17 cellular contexts compared by ENCODE assay signal in the genomic region with DNA sequence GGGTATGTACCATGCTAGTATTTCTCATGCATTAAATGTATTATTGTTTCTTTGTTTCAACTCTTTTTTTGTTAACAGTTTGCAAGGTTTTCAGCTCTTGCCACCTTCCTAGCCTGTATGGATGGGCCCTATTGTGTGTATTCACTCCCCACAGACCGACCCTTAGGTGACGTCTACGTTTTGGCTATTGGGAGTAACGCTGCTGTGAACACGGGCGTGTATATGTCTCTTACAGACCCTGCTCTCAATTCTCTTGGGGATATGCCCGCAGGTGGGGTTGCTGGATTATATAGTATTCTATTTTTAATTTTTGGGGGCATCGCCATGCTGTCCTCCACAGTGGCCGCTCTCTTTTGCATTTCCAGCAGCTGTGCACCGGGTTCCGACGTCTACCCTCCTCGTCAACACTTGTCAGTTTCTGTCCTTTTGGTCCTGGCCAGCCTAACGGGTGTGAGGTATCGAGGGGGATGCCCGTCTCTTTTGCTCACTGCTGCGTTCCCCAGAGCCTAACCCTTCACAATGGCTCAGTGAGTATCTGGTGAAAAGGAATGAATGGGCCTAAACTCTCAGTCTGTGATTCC.
A peak's percentile ranks its signal among the peaks of the same experiment; 100 is the strongest.
DNase-seq lines count a peak whose midpoint lies in the region; ATAC-seq and TF ChIP-seq lines count a peak whose summit lies in the region.
"Had no signal": no experiment of that assay in that cellular context is flagged by ENCODE, and none has a peak within 500 bp of the region (broad histone marks: within the 10 kb centered on the region; RNA-seq: fewer than 3 reads in every experiment).

No MANE protein-coding gene starts in this region.

- H2AFZ ChIP-seq in OCI-LY1 (ENCODE audit: low read length) = no peak overlapping the region
- H2AFZ ChIP-seq: GM23248 had no signal

- TF ChIP-seq CTCF in OCI-LY1 (IDR thresholded peaks at IDR 0.05; ENCODE audit: low read length) = no peak
- TF ChIP-seq CTCF in progenitor cell of endocrine pancreas (IDR thresholded peaks at IDR 0.05; ENCODE audit: unreplicated experiment) = no peak

- no peaks in the 10 kb centered on the region for H3K9me3 ChIP-seq in OCI-LY1 (ENCODE audit: low read length)
- H3K9me3 ChIP-seq: Caco-2 had no signal

- peaks cover 39% of the 10 kb centered on the region for H3K36me3 ChIP-seq in OCI-LY1 (ENCODE audit: insufficient read depth, low read length)

- no peak overlapping the region for H3K4me3 ChIP-seq in OCI-LY1 (ENCODE audit: low read depth, low read length, poor library complexity, severe bottlenecking)
- H3K4me3 ChIP-seq: GM23248 had no signal

- H3K79me2 ChIP-seq in OCI-LY1 (ENCODE audit: insufficient read depth, low read length) = no peaks in the 10 kb centered on the region

- H3K27me3 ChIP-seq in OCI-LY1 (ENCODE audit: insufficient read depth, low read length) = no peaks in the 10 kb centered on the region

- H4K20me1 ChIP-seq in OCI-LY1 (ENCODE audit: insufficient read depth, low read length) = no peaks in the 10 kb centered on the region

- H3K4me1 Mint-ChIP-seq in memory B cell = peaks cover 5% of the 10 kb centered on the region
- peaks cover 16 to 29% of the 10 kb centered on the region in 2 donors for H3K4me1 Mint-ChIP-seq in stimulated activated naive B cell treated with anti-CD40 and anti-IgM and Interleukin-4, amounts not matched to agents 10 μg/mL and 1 μg/mL and 100 μg/mL, for 72 hours
- H3K4me1 Mint-ChIP-seq in progenitor cell of endocrine pancreas (ENCODE audit: low read depth) = peaks cover 6% of the 10 kb centered on the region
- H3K4me1 Mint-ChIP-seq: CD14-positive monocyte had no signal

- no peak overlapping the region for H3K4me3 Mint-ChIP-seq in memory B cell
- no peak overlapping the region for H3K4me3 Mint-ChIP-seq in stimulated activated naive B cell treated with anti-CD40 and anti-IgM and Interleukin-4, amounts not matched to agents 10 μg/mL and 1 μg/mL and 100 μg/mL, for 72 hours
- no peak overlapping the region for H3K4me3 Mint-ChIP-seq in progenitor cell of endocrine pancreas (ENCODE audit: low read depth)
- H3K4me3 Mint-ChIP-seq: CD14-positive monocyte; CD8-positive, alpha-beta memory T cell had no signal

- no peaks in the 10 kb centered on the region for H3K9me2 ChIP-seq in OCI-LY1 (ENCODE audit: low read depth, low read length)

- no peaks in the 10 kb centered on the region for H3K27me3 Mint-ChIP-seq in memory B cell
- H3K27me3 Mint-ChIP-seq in stimulated activated naive B cell treated with anti-CD40 and anti-IgM and Interleukin-4, amounts not matched to agents 10 μg/mL and 1 μg/mL and 100 μg/mL, for 72 hours = no peaks in the 10 kb centered on the region
- H3K27me3 Mint-ChIP-seq in progenitor cell of endocrine pancreas = no peaks in the 10 kb centered on the region
- H3K27me3 Mint-ChIP-seq: CD8-positive, alpha-beta memory T cell had no signal

- H3K36me3 Mint-ChIP-seq in memory B cell (peaks cover 53% of the 10 kb centered on the region), progenitor cell of endocrine pancreas (ENCODE audit: insufficient read depth) (peaks cover 2% of the 10 kb centered on the region)
- H3K36me3 Mint-ChIP-seq in stimulated activated naive B cell treated with anti-CD40 and anti-IgM and Interleukin-4, amounts not matched to agents 10 μg/mL and 1 μg/mL and 100 μg/mL, for 72 hours = peaks cover 61 to 85% of the 10 kb centered on the region in 2 donors
- H3K36me3 Mint-ChIP-seq: CD14-positive monocyte had no signal

- H3K9me3 Mint-ChIP-seq in memory B cell = no peaks in the 10 kb centered on the region
- peaks cover 6 to 7% of the 10 kb centered on the region in 2 donors for H3K9me3 Mint-ChIP-seq in stimulated activated naive B cell treated with anti-CD40 and anti-IgM and Interleukin-4, amounts not matched to agents 10 μg/mL and 1 μg/mL and 100 μg/mL, for 72 hours
- no peaks in the 10 kb centered on the region for H3K9me3 Mint-ChIP-seq in progenitor cell of endocrine pancreas (ENCODE audit: low read depth)
- H3K9me3 Mint-ChIP-seq: CD8-positive, alpha-beta memory T cell had no signal

- intact Hi-C loops in Right ventricle myocardium inferior (cut with DNase I) (no loop called here), Right ventricle myocardium superior (cut with DNase I) (no loop called here)

- H3K27ac Mint-ChIP-seq in memory B cell (peak overlapping the region; percentile 70), progenitor cell of endocrine pancreas (no peak overlapping the region)
- H3K27ac Mint-ChIP-seq in stimulated activated naive B cell treated with anti-CD40 and anti-IgM and Interleukin-4, amounts not matched to agents 10 μg/mL and 1 μg/mL and 100 μg/mL, for 72 hours = no peak overlapping the region

- peak; percentile 26 for DNase-seq in Right ventricle myocardium inferior (ENCODE audit: missing footprints)
- DNase-seq in Right ventricle myocardium superior = no peak
- no peak for DNase-seq in memory B cell (ENCODE audit: low spot score in 2 of 2)
- DNase-seq in stimulated activated naive B cell treated with anti-CD40 and anti-IgM and Interleukin-4, amounts not matched to agents 10 μg/mL and 1 μg/mL and 100 μg/mL, for 72 hours = no peak
- DNase-seq in progenitor cell of endocrine pancreas (ENCODE audit: low spot score, unreplicated experiment) = no peak
- DNase-seq: ACHN; Caco-2; CD8-positive, alpha-beta memory T cell; DND-41; GDM1; GM23248; H7 had no signal

- no peak for ATAC-seq in Right ventricle myocardium inferior
- ATAC-seq in Right ventricle myocardium superior (ENCODE audit: poor library complexity) = no peak
- ATAC-seq in memory B cell (ENCODE audit: low read depth) = no peak
- ATAC-seq in stimulated activated naive B cell treated with anti-CD40 and anti-IgM and Interleukin-4, amounts not matched to agents 10 μg/mL and 1 μg/mL and 100 μg/mL, for 72 hours (replicated peaks) = peak; percentile 66 to 68
- no peak for ATAC-seq in GM21786 (IDR thresholded peaks at IDR 0.05; ENCODE audit: unreplicated experiment)
- ATAC-seq in GM21447 (IDR thresholded peaks at IDR 0.05; ENCODE audit: unreplicated experiment) = no peak

- peak overlapping the region; percentile 50 for H3K4me2 ChIP-seq in OCI-LY1 (ENCODE audit: low read length)

- peaks cover 51% of the 10 kb centered on the region for H3K4me1 ChIP-seq in OCI-LY1 (ENCODE audit: insufficient read depth, low read length, severe bottlenecking)

- no peaks in the 10 kb centered on the region for H3F3A ChIP-seq in OCI-LY1 (ENCODE audit: insufficient read depth, low read length)

- peak overlapping the region; percentile 25; the same call in 1 of the 2 replicates for H3K9ac ChIP-seq in OCI-LY1 (ENCODE audit: low read length)
- H3K9ac ChIP-seq: GM23248 had no signal

- H3K27ac ChIP-seq in OCI-LY1 (ENCODE audit: low read depth, low read length, poor library complexity, severe bottlenecking) = peak overlapping the region; percentile 94
- H3K27ac ChIP-seq: GM23248, HL-60 had no signal

Comparison
In these comparisons a context has a peak if more than half of its experiments do, and no peak if none do; other contexts are left out.
1. ATAC-seq: peak in stimulated activated naive B cell treated with anti-CD40 and anti-IgM and Interleukin-4, amounts not matched to agents 10 μg/mL and 1 μg/mL and 100 μg/mL, for 72 hours (2 of 2); none in Right ventricle myocardium inferior (single experiment), Right ventricle myocardium superior (single experiment), memory B cell (single experiment), GM21786 (single experiment) and GM21447 (single experiment).